Comparison of ENCODE assay signal across 8 cellular contexts in genomic region chr11:115990004-115990447, GRCh38.
DNase-seq lines count a peak whose midpoint lies in the region; ATAC-seq and TF ChIP-seq lines count a peak whose summit lies in the region.

No MANE protein-coding gene starts in this region.

- no peak overlapping the region for H2AFZ ChIP-seq in SK-N-SH (ENCODE audit: low read depth)
- no peak overlapping the region for H2AFZ ChIP-seq in PC-9

- POLR2A ChIA-PET in SK-N-SH (lab: Yijun Ruan, JAX) (no interaction called here), PC-9 (lab: Charles Lee; ENCODE audit: unreplicated experiment) (no interaction called here)

- DNase-seq in SK-N-SH (peak; percentile 59), PC-9 (peak in 1 of 2 experiments; percentile 6), right cardiac atrium (peak in 2 of 3 donors; percentile 16 to 65), upper lobe of left lung (peak; percentile 37 to 77), OCI-M2 (lab: John Stamatoyannopoulos, UW; ENCODE audit: unreplicated experiment) (no peak)
- no peak for DNase-seq in stimulated activated effector memory CD8-positive, alpha-beta T cell treated with anti-CD3 and anti-CD28 coated beads, Interleukin-12 subunit alpha, Interleukin-12 subunit beta, amount 100 ng/mL, for 72 hours (ENCODE audit: low spot score in 2 of 2)

- ATAC-seq in SK-N-SH treated with all-trans-retinoic acid at 6 μM for 48 hours, result no peak
- peak; percentile 56 to 63 for ATAC-seq in right cardiac atrium
- ATAC-seq in upper lobe of left lung (ENCODE audit: low FRiP score in 2 of 2), result peak; percentile 67 to 77
- no peak for ATAC-seq in stimulated activated effector memory CD8-positive, alpha-beta T cell treated with anti-CD3 and anti-CD28 coated beads, Interleukin-12 subunit alpha, Interleukin-12 subunit beta, amount 100 ng/mL, for 72 hours
- no peak for ATAC-seq in HG02588 (IDR thresholded peaks at IDR 0.05; ENCODE audit: unreplicated experiment)

- TF ChIP-seq RAD21 in SK-N-SH (IDR thresholded peaks at IDR 0.05; ENCODE audit: low read length), result peak; percentile 57

- no peaks in the 10 kb centered on the region for H3K9me3 ChIP-seq in SK-N-SH
- H3K9me3 ChIP-seq in PC-9 (ENCODE audit: insufficient read depth, low read depth), result no peaks in the 10 kb centered on the region
- no peaks in the 10 kb centered on the region for H3K9me3 ChIP-seq in right cardiac atrium (ENCODE audit: control insufficient read depth, low read length)
- H3K9me3 ChIP-seq in upper lobe of left lung, result no peaks in the 10 kb centered on the region

- H3K9me2 ChIP-seq in SK-N-SH (no peaks in the 10 kb centered on the region), PC-9 (ENCODE audit: insufficient read depth) (no peaks in the 10 kb centered on the region)

- no peaks in the 10 kb centered on the region for H3K36me3 Mint-ChIP-seq in stimulated activated effector memory CD8-positive, alpha-beta T cell treated with anti-CD3 and anti-CD28 coated beads, Interleukin-12 subunit alpha, Interleukin-12 subunit beta, amount 100 ng/mL, for 72 hours

- H3K4me2 ChIP-seq in SK-N-SH (no peak overlapping the region), PC-9 (no peak overlapping the region)

- no peak overlapping the region for H3K27ac ChIP-seq in SK-N-SH (ENCODE audit: low read depth in 2 of 2, low read length in 1 of 2)
- H3K27ac ChIP-seq in PC-9, result no peak overlapping the region
- no peak overlapping the region for H3K27ac ChIP-seq in right cardiac atrium (ENCODE audit: low read length)
- no peak overlapping the region for H3K27ac ChIP-seq in upper lobe of left lung

- no peak for TF ChIP-seq EP300 in SK-N-SH (IDR thresholded peaks at IDR 0.05; ENCODE audit: borderline replicate concordance in 1 of 2, low read depth in 1 of 2, low read length in 1 of 2)
- no peak for TF ChIP-seq EP300 in upper lobe of left lung (IDR thresholded peaks at IDR 0.05)

- intact Hi-C loops in PC-9 (cut with micrococcal nuclease; ENCODE audit: unreplicated experiment) (no loop called here), right cardiac atrium (cut with DNase I) (no loop called here)

- no peak for TF ChIP-seq POLR2A in upper lobe of left lung (IDR thresholded peaks at IDR 0.05)

- no peaks in the 10 kb centered on the region for H3K36me3 ChIP-seq in SK-N-SH (replicated peaks in 1 of 2; ENCODE audit: control insufficient read depth in 1 of 2, insufficient read depth in 2 of 2, low read length in 1 of 2)
- H3K36me3 ChIP-seq in PC-9 (ENCODE audit: low read depth), result no peaks in the 10 kb centered on the region
- H3K36me3 ChIP-seq in upper lobe of left lung, result no peaks in the 10 kb centered on the region

- H3K4me1 Mint-ChIP-seq in stimulated activated effector memory CD8-positive, alpha-beta T cell treated with anti-CD3 and anti-CD28 coated beads, Interleukin-12 subunit alpha, Interleukin-12 subunit beta, amount 100 ng/mL, for 72 hours, result no peaks in the 10 kb centered on the region

- H3K9me3 Mint-ChIP-seq in stimulated activated effector memory CD8-positive, alpha-beta T cell treated with anti-CD3 and anti-CD28 coated beads, Interleukin-12 subunit alpha, Interleukin-12 subunit beta, amount 100 ng/mL, for 72 hours, result no peaks in the 10 kb centered on the region

- H3F3A ChIP-seq in SK-N-SH (replicated peaks; ENCODE audit: insufficient read depth), result no peaks in the 10 kb centered on the region
- H3F3A ChIP-seq in PC-9 (ENCODE audit: insufficient read depth, low read depth), result no peaks in the 10 kb centered on the region

- H3K4me3 Mint-ChIP-seq in stimulated activated effector memory CD8-positive, alpha-beta T cell treated with anti-CD3 and anti-CD28 coated beads, Interleukin-12 subunit alpha, Interleukin-12 subunit beta, amount 100 ng/mL, for 72 hours, result no peak overlapping the region

- WGBS in SK-N-SH (ENCODE audit: low lambda C conversion rate), result 87% methylated on average over 14 of the region's 19 CpGs
- WGBS in right cardiac atrium, result 36% methylated on average over 19 of the region's 19 CpGs
- WGBS in upper lobe of left lung, 2 donors, result 55 to 70% methylated on average over 19 of the region's 19 CpGs

- TF ChIP-seq CTCF in SK-N-SH (IDR thresholded peaks at IDR 0.05), result peak; percentile 44
- peak; percentile 71 for TF ChIP-seq CTCF in PC-9 (conservative IDR thresholded peaks at IDR 0.05)
- TF ChIP-seq CTCF in upper lobe of left lung (IDR thresholded peaks at IDR 0.05), result peak; percentile 46 to 65 (median 56)

- peak overlapping the region in 1 of 2 experiments; percentile 39; a peak in 1 of 4 replicates for H3K4me3 ChIP-seq in SK-N-SH (ENCODE audit: low read depth in 2 of 2, low read length in 1 of 2)
- H3K4me3 ChIP-seq in PC-9, result no peak overlapping the region
- H3K4me3 ChIP-seq in right cardiac atrium (ENCODE audit: low read length), result no peak overlapping the region
- no peak overlapping the region for H3K4me3 ChIP-seq in upper lobe of left lung

- no TSS peak for BruUV-seq in PC-9 (replicated peaks; lab: Mats Ljungman, UMichigan)

- H3K9ac ChIP-seq in SK-N-SH, result no peak overlapping the region

- CTCF ChIA-PET in SK-N-SH (lab: Yijun Ruan, JAX) (interaction anchor here (1.0 to 1.6 kb wide), 3 partner anchors 88 to 264 kb away, joined by 3 to 5 read pairs (median 3); no protein-coding TSS in a partner anchor), PC-9 (lab: Charles Lee) (no interaction called here)

- H3K79me2 ChIP-seq in SK-N-SH (ENCODE audit: insufficient read depth) (no peaks in the 10 kb centered on the region), PC-9 (ENCODE audit: low read depth) (no peaks in the 10 kb centered on the region)

- no peaks in the 10 kb centered on the region for H4K20me1 ChIP-seq in SK-N-SH (ENCODE audit: insufficient read depth)
- H4K20me1 ChIP-seq in PC-9 (ENCODE audit: insufficient read depth), result no peaks in the 10 kb centered on the region

- H3K27ac Mint-ChIP-seq in stimulated activated effector memory CD8-positive, alpha-beta T cell treated with anti-CD3 and anti-CD28 coated beads, Interleukin-12 subunit alpha, Interleukin-12 subunit beta, amount 100 ng/mL, for 72 hours, result no peak overlapping the region

- H3K4me1 ChIP-seq in SK-N-SH (ENCODE audit: control insufficient read depth in 1 of 2, insufficient read depth in 2 of 2, low read depth in 1 of 2, low read length in 1 of 2) (peaks cover 0 to 2% of the 10 kb centered on the region in 2 experiments; a peak in 1 of 4 replicates), PC-9 (replicated peaks; ENCODE audit: insufficient read depth) (no peaks in the 10 kb centered on the region), right cardiac atrium (ENCODE audit: control insufficient read depth, insufficient read depth, low read length) (no peaks in the 10 kb centered on the region), upper lobe of left lung (no peaks in the 10 kb centered on the region)

- H3K27me3 ChIP-seq in SK-N-SH (ENCODE audit: insufficient read depth) (no peaks in the 10 kb centered on the region), PC-9 (ENCODE audit: insufficient read depth, low read depth) (peaks cover 15% of the 10 kb centered on the region), right cardiac atrium (ENCODE audit: control insufficient read depth, insufficient read depth) (no peaks in the 10 kb centered on the region), upper lobe of left lung (no peaks in the 10 kb centered on the region)

TF ChIP-seq in SK-N-SH, 30 proteins besides CTCF, POLR2A, EP300 and RAD21:
- TF ChIP-seq SMC3 (IDR thresholded peaks at IDR 0.05; ENCODE audit: low read depth, low read length) (peak; percentile 27; the same call in 1 of the 2 replicates), FOXM1 (IDR thresholded peaks at IDR 0.05; ENCODE audit: low read depth) (no peak)
TF ChIP-seq in SK-N-SH: peak in this region for 1.

TF ChIP-seq in SK-N-SH treated with all-trans-retinoic acid at 6 μM for 48 hours, 23 proteins besides CTCF, POLR2A, EP300 and RAD21 (continues in another document):
- TF ChIP-seq TCF4 (CRISPR knock-in tag; IDR thresholded peaks at IDR 0.05; ENCODE audit: borderline replicate concordance), result no peak
- TF ChIP-seq ZC3H10 (CRISPR knock-in tag; IDR thresholded peaks at IDR 0.05), result no peak
- TF ChIP-seq SNAI2 (CRISPR knock-in tag; IDR thresholded peaks at IDR 0.05), result no peak
- no peak for TF ChIP-seq ZFP3 (CRISPR knock-in tag; IDR thresholded peaks at IDR 0.05)
- TF ChIP-seq ZNF565 (CRISPR knock-in tag; conservative IDR thresholded peaks at IDR 0.05; ENCODE audit: low read depth), result no peak
- TF ChIP-seq RARB (CRISPR knock-in tag; IDR thresholded peaks at IDR 0.05), result no peak
- no peak for TF ChIP-seq TSHZ2 (CRISPR knock-in tag; IDR thresholded peaks at IDR 0.05)
- no peak for TF ChIP-seq ZFP30 (CRISPR knock-in tag; IDR thresholded peaks at IDR 0.05)
- TF ChIP-seq ZNF70 (CRISPR knock-in tag; IDR thresholded peaks at IDR 0.05), result no peak

Comparison
In these comparisons a context has a peak if more than half of its experiments do, and no peak if none do; other contexts are left out.
1. DNase-seq: peak in SK-N-SH (single experiment), right cardiac atrium (2 of 3) and upper lobe of left lung (2 of 2); none in OCI-M2 (single experiment) and stimulated activated effector memory CD8-positive, alpha-beta T cell treated with anti-CD3 and anti-CD28 coated beads, Interleukin-12 subunit alpha, Interleukin-12 subunit beta, amount 100 ng/mL, for 72 hours (0 of 2).
2. ATAC-seq: peak in right cardiac atrium (2 of 2) and upper lobe of left lung (2 of 2); none in SK-N-SH treated with all-trans-retinoic acid at 6 μM for 48 hours (single experiment), stimulated activated effector memory CD8-positive, alpha-beta T cell treated with anti-CD3 and anti-CD28 coated beads, Interleukin-12 subunit alpha, Interleukin-12 subunit beta, amount 100 ng/mL, for 72 hours (single experiment) and HG02588 (single experiment).
3. Peak in every context shown above with its lines, with median percentiles within 50 percentile points of each other: CTCF ChIP-seq.